In the genomic region with DNA sequence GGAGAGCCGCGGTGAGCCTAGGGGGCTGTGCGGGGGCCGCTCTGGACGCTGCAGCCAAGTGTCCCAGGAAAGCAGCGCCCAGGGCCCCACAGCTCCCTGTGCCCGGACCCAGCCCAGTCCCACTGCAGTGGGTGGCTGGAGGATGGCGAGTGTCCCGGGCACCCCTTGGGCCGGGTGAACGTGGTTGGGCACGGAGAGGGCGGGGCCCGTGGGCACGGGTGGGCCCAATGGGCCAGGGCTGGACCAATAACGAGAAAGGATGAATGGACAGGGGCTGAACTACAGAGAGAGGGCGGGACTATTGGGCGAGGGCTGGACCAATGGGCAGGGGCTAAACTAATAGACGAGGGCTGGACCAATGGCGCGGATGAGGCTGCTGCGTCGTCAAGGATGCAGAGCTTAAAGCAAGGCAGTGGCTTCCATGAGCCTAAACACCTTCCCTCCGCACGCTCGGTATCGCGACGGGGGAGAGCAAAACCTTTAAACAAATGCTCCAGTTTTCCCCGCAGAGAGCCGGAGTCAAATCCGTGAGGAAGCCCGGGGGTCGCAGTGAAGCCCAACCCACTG, we compare ENCODE assay signal across 8 cellular contexts. TPM values are rescaled to one million over a fixed set of nuclear protein-coding genes. Genes with fewer than 3 reads are reported as not detected.
DNase-seq lines count a peak whose midpoint lies in the region; ATAC-seq, FAIRE-seq and TF ChIP-seq lines count a peak whose summit lies in the region.

No MANE protein-coding gene starts in this region.

- peak overlapping the region; percentile 87 for H3K27ac ChIP-seq in AG04450 (ENCODE audit: low read depth, low read length)

- H3K4me3 ChIP-seq in AG04450 (ENCODE audit: low read depth, low read length) (peak overlapping the region; percentile 83), WI38 (ENCODE audit: low read depth, low read length) (peak overlapping the region; percentile 88)

- no peak for TF ChIP-seq CTCF in AG04450 (IDR thresholded peaks at IDR 0.05; ENCODE audit: low read depth, low read length)
- no peak for TF ChIP-seq CTCF in WI38 (IDR thresholded peaks at IDR 0.05; ENCODE audit: low read depth, low read length)

- peak; percentile 82 for ATAC-seq in GM18873 (IDR thresholded peaks at IDR 0.05; ENCODE audit: low FRiP score, unreplicated experiment)
- peak; percentile 87 for ATAC-seq in HG03159 (IDR thresholded peaks at IDR 0.05; ENCODE audit: unreplicated experiment)

- H3K27me3 ChIP-seq in AG04450 (ENCODE audit: control insufficient read depth, insufficient read depth, low read length), result peaks cover 2% of the 10 kb centered on the region

- peak; percentile 92 for FAIRE-seq in islet of Langerhans (lab: Jason Lieb, UNC)

- DNase-seq in AG04450 (ENCODE audit: low read depth, low spot score), result peak; percentile 96
- peak; percentile 98 for DNase-seq in NCI-H2227 (lab: John Stamatoyannopoulos, UW; ENCODE audit: unreplicated experiment)
- DNase-seq in cerebellar cortex (ENCODE audit: low spot score), result peak; percentile 100
- DNase-seq in stimulated activated CD4-positive, alpha-beta T cell treated with anti-CD3 and anti-CD28 coated beads, Interleukin-12 subunit alpha, Interleukin-12 subunit beta, amount 100 ng/mL, for 4 hours, result peak; percentile 86

- POLR2A ChIA-PET in AG04450 (lab: Yijun Ruan, JAX), result interaction anchor here (1.0 to 2.4 kb wide), 6 partner anchors 14 to 200 kb away, joined by 3 to 16 read pairs (median 8); partner anchors contain the start of genes FLYWCH1 and KCTD5

- CTCF ChIA-PET in AG04450 (lab: Charles Lee), result interaction anchor here (0.6 to 1.6 kb wide), 6 partner anchors 14 to 149 kb away, joined by 3 to 11 read pairs (median 4); no protein-coding TSS in a partner anchor

- H3K9me3 ChIP-seq in AG04450 (ENCODE audit: control insufficient read depth, insufficient read depth, low read length), result peaks cover 9% of the 10 kb centered on the region

RNA-seq across cellular contexts. Expression of gene FLYWCH2, which starts 0.5 kb away (rescaled TPM):
- polyA plus RNA-seq in AG04450 (2011; rRNA removed), result 22.4 and 37.5 TPM in 2 replicates
- polyA minus RNA-seq in AG04450 (2011; rRNA and poly(A)+ RNA removed), result 5.9 and 8.5 TPM in 2 replicates

RNA-seq across cellular contexts. Expression of gene PRSS22, which starts 24.6 kb away (rescaled TPM):
- 0.11 and 0.17 TPM in 2 replicates for polyA plus RNA-seq in AG04450 (2011; rRNA removed)
- polyA minus RNA-seq in AG04450 (2011; rRNA and poly(A)+ RNA removed), result not detected in 2 replicates

RNA-seq across cellular contexts. Expression of gene FLYWCH1, which starts 29.2 kb away (rescaled TPM):
- polyA plus RNA-seq in AG04450 (2011; rRNA removed), result 15.1 and 19.8 TPM in 2 replicates
- 14.2 and 17.9 TPM in 2 replicates for polyA minus RNA-seq in AG04450 (2011; rRNA and poly(A)+ RNA removed)

RNA-seq across cellular contexts. Expression of gene ZG16B, which starts 52.4 kb away (rescaled TPM):
- polyA plus RNA-seq in AG04450 (2011; rRNA removed), result 0.40 and 0.48 TPM in 2 replicates
- polyA minus RNA-seq in AG04450 (2011; rRNA and poly(A)+ RNA removed), result not detected in 2 replicates

Comparison
In these comparisons a context has a peak if more than half of its experiments do, and no peak if none do; other contexts are left out.
1. Peak in every context shown above with its lines: DNase-seq, ATAC-seq, H3K4me3 ChIP-seq and H3K27ac ChIP-seq.